ENCODE assay signal across 8 cellular contexts in genomic region chr6:63635563-63636515, GRCh38. TPM values are rescaled to one million over a fixed set of nuclear protein-coding genes. Genes with fewer than 3 reads are reported as not detected.
DNase-seq lines count a peak whose midpoint lies in the region; ATAC-seq and TF ChIP-seq lines count a peak whose summit lies in the region.

PHF3 (plus strand) TSS chr6:63635802; CDS start chr6:63646552, 10,750 bp downstream.

- peak; percentile 86 for ATAC-seq in GM21619 (IDR thresholded peaks at IDR 0.05; ENCODE audit: unreplicated experiment)
- ATAC-seq in PC-3, result peak; percentile 83

- H3K4me3 ChIP-seq in Jurkat, Clone E6-1 (ENCODE audit: low read length), result peak within 1 kb of the TSS; percentile 83
- H3K4me3 ChIP-seq in PC-3 (ENCODE audit: low read length), result peak within 1 kb of the TSS; percentile 90

- peaks cover 36% of the 10 kb centered on the region for H4K20me1 ChIP-seq in PC-3 (ENCODE audit: low read length)

- H3K27ac ChIP-seq in PC-3 (ENCODE audit: low read length) (peak within 1 kb of the TSS; percentile 67), epithelial cell of prostate (peak within 1 kb of the TSS; percentile 71)

- peak within 1 kb of the TSS; percentile 94 for H3K4me2 ChIP-seq in PC-3 (ENCODE audit: low read length)

- peak within 1 kb of the TSS; percentile 91 for H3K9ac ChIP-seq in PC-3 (ENCODE audit: low read length)

- H3F3A ChIP-seq in PC-3 (ENCODE audit: low read length, unreplicated experiment), result no peaks in the 10 kb centered on the region

- H2AFZ ChIP-seq in PC-3 (ENCODE audit: low read length), result peak within 1 kb of the TSS; percentile 86

- no peaks in the 10 kb centered on the region for H3K9me3 ChIP-seq in PC-3 (ENCODE audit: low read length)

- CTCF ChIA-PET in PC-3 (lab: Charles Lee), result no interaction called here

- no TSS peak for BruUV-seq in PC-3 (replicated peaks; lab: Mats Ljungman, UMichigan)

- peak; percentile 96 for DNase-seq in DMS53 (lab: John Stamatoyannopoulos, UW)
- peak; percentile 83 for DNase-seq in Jurkat, Clone E6-1 (ENCODE audit: low read depth, low spot score)
- peak; percentile 82 for DNase-seq in PC-3
- peak; percentile 91 for DNase-seq in activated T-cell treated with anti-CD3 and anti-CD28 coated beads for 48 hours (ENCODE audit: low read depth)
- DNase-seq in epithelial cell of prostate (ENCODE audit: low read depth, low spot score), result peak; percentile 18
- DNase-seq in mucosa of gallbladder (ENCODE audit: low spot score), result peak; percentile 91
- peak; percentile 58 to 82 for DNase-seq in stimulated activated CD8-positive, alpha-beta memory T cell treated with anti-CD3 and anti-CD28 coated beads, Interleukin-4, amount 100 ng/mL, for 4 hours (ENCODE audit: low read depth in 2 of 2, low spot score in 1 of 2)

- H3K9me2 ChIP-seq in PC-3 (replicated peaks; ENCODE audit: low read length), result no peaks in the 10 kb centered on the region

- no peaks in the 10 kb centered on the region for H3K27me3 ChIP-seq in PC-3 (ENCODE audit: low read length)

- peaks cover 16% of the 10 kb centered on the region for H3K4me1 ChIP-seq in PC-3 (ENCODE audit: insufficient read depth, low read length)

- TF ChIP-seq CTCF in PC-3 (conservative IDR thresholded peaks at IDR 0.05; ENCODE audit: low read depth, low read length), result no peak

- peaks cover 50% of the 10 kb centered on the region for H3K79me2 ChIP-seq in PC-3 (ENCODE audit: low read length)

- no peaks in the 10 kb centered on the region for H3K36me3 ChIP-seq in PC-3 (ENCODE audit: low read depth, low read length)

- intact Hi-C loops in PC-3 (cut with micrococcal nuclease), result loop anchor here (5.0 kb wide), 1 partner anchor 64 kb away; the partner anchor contains the start of genes LOC128125822 and PTP4A1

- POLR2A ChIA-PET in PC-3 (lab: Charles Lee; ENCODE audit: unreplicated experiment), result interaction anchor here (0.6 kb wide), 2 partner anchors 51 to 100 kb away, joined by 11 to 27 read pairs; no protein-coding TSS in a partner anchor

RNA-seq across cellular contexts. Expression of gene PHF3, which starts in this region (rescaled TPM):
- polyA plus RNA-seq in Jurkat, Clone E6-1 (2012; ENCODE audit: insufficient read depth, insufficient read length), result 20.5 TPM
- total RNA-seq in PC-3 (2014; rRNA removed), result 17.9 and 21.8 TPM in 2 replicates
- total RNA-seq in mucosa of gallbladder, result 54.4 TPM

Comparison
In these comparisons a context has a peak if more than half of its experiments do, and no peak if none do; other contexts are left out.
1. Peak in every context shown above with its lines: DNase-seq, ATAC-seq, H3K4me3 ChIP-seq and H3K27ac ChIP-seq.
2. DNase-seq: peak in every context shown above with its lines; median percentile 96 in DMS53; 91 in activated T-cell treated with anti-CD3 and anti-CD28 coated beads for 48 hours; 91 in mucosa of gallbladder; 83 in Jurkat, Clone E6-1; 82 in PC-3; 70 in stimulated activated CD8-positive, alpha-beta memory T cell treated with anti-CD3 and anti-CD28 coated beads, Interleukin-4, amount 100 ng/mL, for 4 hours; 18 in epithelial cell of prostate.